ENCODE assay signal across 8 cellular contexts in the genomic region with DNA sequence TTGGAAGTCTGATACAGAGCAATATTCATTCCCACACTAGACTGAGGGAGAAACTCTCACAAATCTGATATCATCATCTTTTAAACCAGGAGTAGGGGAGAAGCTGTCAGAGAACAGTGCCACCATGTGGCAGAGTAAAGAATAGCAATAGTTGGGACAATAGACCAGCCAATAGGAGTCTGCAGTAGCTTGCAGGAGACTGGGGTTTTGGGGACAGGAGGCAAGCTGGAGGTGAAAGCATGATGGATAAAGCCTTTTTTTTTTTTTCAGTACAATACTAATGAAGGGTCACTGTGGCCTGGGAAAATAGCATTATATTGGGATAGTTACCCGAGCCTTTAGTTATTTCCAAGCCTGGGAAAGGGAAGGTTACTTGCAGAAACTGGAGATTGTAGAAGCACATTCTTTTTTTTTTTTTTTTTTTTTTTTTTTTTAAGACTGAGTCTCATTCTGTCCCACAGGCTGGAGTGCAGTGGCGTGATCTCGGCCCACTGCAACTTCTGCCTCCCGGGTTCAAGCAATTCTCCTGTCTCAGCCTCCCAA.
A peak's percentile ranks its signal among the peaks of the same experiment; 100 is the strongest.
DNase-seq lines count a peak whose midpoint lies in the region; ATAC-seq and TF ChIP-seq lines count a peak whose summit lies in the region.

No MANE protein-coding gene starts in this region.

- CTCF ChIA-PET in CD4-positive, alpha-beta T cell (lab: Charles Lee), result interaction anchor here (0.6 to 2.6 kb wide), 34 partner anchors 8 to 463 kb away, joined by 3 to 48 read pairs (median 4); a partner anchor contains a TSS

- H3K9ac ChIP-seq in colonic mucosa (ENCODE audit: low read depth in 2 of 2, low read length in 2 of 2), result no peak overlapping the region

- POLR2A ChIA-PET in CD4-positive, alpha-beta T cell (lab: Charles Lee), result interaction anchor here (0.6 to 2.5 kb wide), 7 partner anchors 48 to 463 kb away, joined by 3 to 50 read pairs (median 3); a partner anchor contains a TSS

- no peak overlapping the region for H3K27ac ChIP-seq in CD4-positive, alpha-beta T cell (ENCODE audit: low read depth, low read length)
- H3K27ac ChIP-seq in colonic mucosa (no peak overlapping the region), right lobe of liver (no peak overlapping the region)

- no peaks in the 10 kb centered on the region for H3K36me3 Mint-ChIP-seq in CD4-positive, alpha-beta T cell (ENCODE audit: low read depth)

- peak; percentile 84 for TF ChIP-seq CTCF in CD4-positive, alpha-beta T cell (IDR thresholded peaks at IDR 0.05)
- TF ChIP-seq CTCF in colonic mucosa (IDR thresholded peaks at IDR 0.05), result peak; percentile 77
- peak; percentile 76 to 89 (median 84) for TF ChIP-seq CTCF in right lobe of liver (IDR thresholded peaks at IDR 0.05)

- DNase-seq in CD4-positive, alpha-beta T cell, result peak; percentile 43 to 69 (median 53)
- DNase-seq in GM19240 (ENCODE audit: insufficient read length, low spot score) (peak; percentile 37), NCI-H446 (lab: John Stamatoyannopoulos, UW) (peak; percentile 75 to 89), colonic mucosa (peak; percentile 73), right lobe of liver (peak in 1 of 3 donors; percentile 63)
- peak; percentile 64 to 82 for DNase-seq in activated CD4-positive, alpha-beta T cell treated with anti-CD3 and anti-CD28 coated beads for 4 hours
- peak; percentile 3 to 61 for DNase-seq in stimulated activated CD8-positive, alpha-beta memory T cell treated with anti-CD3 and anti-CD28 coated beads, Interleukin-15, amount 100 ng/mL, for 4 hours (ENCODE audit: low read depth in 2 of 2)

- no peak overlapping the region for H3K4me3 ChIP-seq in colonic mucosa
- H3K4me3 ChIP-seq in right lobe of liver, result no peak overlapping the region

- intact Hi-C loops in CD4-positive, alpha-beta T cell (cut with DNase I, micrococcal nuclease), result loop anchor here (1.0 to 5.0 kb wide), 8 partner anchors 48 to 460 kb away; a partner anchor contains a TSS
- intact Hi-C loops in colonic mucosa (cut with DNase I), result loop anchor here (5.0 kb wide), 1 partner anchor 45 kb away; no protein-coding TSS in a partner anchor
- intact Hi-C loops in right lobe of liver (cut with DNase I), result loop anchor here (5.0 kb wide), 2 partner anchors 45 to 50 kb away; no protein-coding TSS in a partner anchor

- H3K9me3 Mint-ChIP-seq in CD4-positive, alpha-beta T cell, result no peaks in the 10 kb centered on the region

- no peaks in the 10 kb centered on the region for H3K36me3 ChIP-seq in colonic mucosa
- H3K36me3 ChIP-seq in right lobe of liver, result no peaks in the 10 kb centered on the region

- no peak overlapping the region for H3K4me3 Mint-ChIP-seq in CD4-positive, alpha-beta T cell

- peak overlapping the region; percentile 5 for H3K27ac Mint-ChIP-seq in CD4-positive, alpha-beta T cell

- no peaks in the 10 kb centered on the region for H3K9me3 ChIP-seq in CD4-positive, alpha-beta T cell (ENCODE audit: control insufficient read depth, low read length)
- H3K9me3 ChIP-seq in colonic mucosa, result no peaks in the 10 kb centered on the region
- H3K9me3 ChIP-seq in right lobe of liver, result no peaks in the 10 kb centered on the region

- 36% methylated on average over 4 of the region's 4 CpGs for WGBS in right lobe of liver (ENCODE audit: insufficient coverage, low coverage, low lambda C conversion rate, missing lambda C conversion rate)

- no peak for TF ChIP-seq POLR2A in right lobe of liver (IDR thresholded peaks at IDR 0.05)

- peaks cover 9% of the 10 kb centered on the region for H3K4me1 Mint-ChIP-seq in CD4-positive, alpha-beta T cell (ENCODE audit: low read depth)

- peak; percentile 100 for ATAC-seq in CD4-positive, alpha-beta T cell (ENCODE audit: poor library complexity)
- ATAC-seq in HG03354 (IDR thresholded peaks at IDR 0.05; ENCODE audit: poor library complexity, severe bottlenecking, unreplicated experiment) (peak; percentile 99), right lobe of liver (peak; percentile 99 to 100 (median 100))

- no peaks in the 10 kb centered on the region for H3K4me1 ChIP-seq in colonic mucosa
- H3K4me1 ChIP-seq in right lobe of liver, result no peaks in the 10 kb centered on the region

- no peaks in the 10 kb centered on the region for H3K27me3 ChIP-seq in CD4-positive, alpha-beta T cell (ENCODE audit: control insufficient read depth, insufficient read depth, low read length)
- H3K27me3 ChIP-seq in colonic mucosa (no peaks in the 10 kb centered on the region), right lobe of liver (no peaks in the 10 kb centered on the region)

- no peaks in the 10 kb centered on the region for H3K27me3 Mint-ChIP-seq in CD4-positive, alpha-beta T cell
